Comparison of ENCODE assay signal across 1 cellular context in genomic region chr9:77370064-77370463, GRCh38.
TF ChIP-seq lines count a peak whose summit lies in the region.

No MANE protein-coding gene starts in this region.

TF ChIP-seq in SK-N-SH treated with all-trans-retinoic acid at 6 μM for 48 hours, 23 proteins besides CTCF, POLR2A, EP300 and RAD21 (continued from another document):
- TF ChIP-seq, protein P1, sequence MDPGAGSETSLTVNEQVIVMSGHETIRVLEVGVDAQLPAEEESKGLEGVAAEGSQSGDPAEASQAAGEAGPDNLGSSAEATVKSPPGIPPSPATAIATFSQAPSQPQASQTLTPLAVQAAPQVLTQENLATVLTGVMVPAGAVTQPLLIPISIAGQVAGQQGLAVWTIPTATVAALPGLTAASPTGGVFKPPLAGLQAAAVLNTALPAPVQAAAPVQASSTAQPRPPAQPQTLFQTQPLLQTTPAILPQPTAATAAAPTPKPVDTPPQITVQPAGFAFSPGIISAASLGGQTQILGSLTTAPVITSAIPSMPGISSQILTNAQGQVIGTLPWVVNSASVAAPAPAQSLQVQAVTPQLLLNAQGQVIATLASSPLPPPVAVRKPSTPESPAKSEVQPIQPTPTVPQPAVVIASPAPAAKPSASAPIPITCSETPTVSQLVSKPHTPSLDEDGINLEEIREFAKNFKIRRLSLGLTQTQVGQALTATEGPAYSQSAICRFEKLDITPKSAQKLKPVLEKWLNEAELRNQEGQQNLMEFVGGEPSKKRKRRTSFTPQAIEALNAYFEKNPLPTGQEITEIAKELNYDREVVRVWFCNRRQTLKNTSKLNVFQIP (CRISPR knock-in tag; IDR thresholded peaks at IDR 0.05; ENCODE audit: borderline replicate concordance, low read depth): no peak
- no peak for TF ChIP-seq SNAI2 (CRISPR knock-in tag; IDR thresholded peaks at IDR 0.05)
- TF ChIP-seq ZFP30 (CRISPR knock-in tag; IDR thresholded peaks at IDR 0.05): no peak
- no peak for TF ChIP-seq ARNTL (CRISPR knock-in tag; IDR thresholded peaks at IDR 0.05; ENCODE audit: borderline replicate concordance, low read depth)
- no peak for TF ChIP-seq TOX (CRISPR knock-in tag; IDR thresholded peaks at IDR 0.05; ENCODE audit: borderline replicate concordance)
- TF ChIP-seq TCF4 (CRISPR knock-in tag; IDR thresholded peaks at IDR 0.05; ENCODE audit: borderline replicate concordance): no peak
- no peak for TF ChIP-seq ESRRG (CRISPR knock-in tag; IDR thresholded peaks at IDR 0.05)
- no peak for TF ChIP-seq ZFP3 (CRISPR knock-in tag; IDR thresholded peaks at IDR 0.05)
- TF ChIP-seq ZNF565 (CRISPR knock-in tag; conservative IDR thresholded peaks at IDR 0.05; ENCODE audit: low read depth): no peak
- TF ChIP-seq RARB (CRISPR knock-in tag; IDR thresholded peaks at IDR 0.05): no peak
- TF ChIP-seq TSHZ2 (CRISPR knock-in tag; IDR thresholded peaks at IDR 0.05): no peak
- no peak for TF ChIP-seq GLIS3 (CRISPR knock-in tag; IDR thresholded peaks at IDR 0.05)
- TF ChIP-seq, protein P2, sequence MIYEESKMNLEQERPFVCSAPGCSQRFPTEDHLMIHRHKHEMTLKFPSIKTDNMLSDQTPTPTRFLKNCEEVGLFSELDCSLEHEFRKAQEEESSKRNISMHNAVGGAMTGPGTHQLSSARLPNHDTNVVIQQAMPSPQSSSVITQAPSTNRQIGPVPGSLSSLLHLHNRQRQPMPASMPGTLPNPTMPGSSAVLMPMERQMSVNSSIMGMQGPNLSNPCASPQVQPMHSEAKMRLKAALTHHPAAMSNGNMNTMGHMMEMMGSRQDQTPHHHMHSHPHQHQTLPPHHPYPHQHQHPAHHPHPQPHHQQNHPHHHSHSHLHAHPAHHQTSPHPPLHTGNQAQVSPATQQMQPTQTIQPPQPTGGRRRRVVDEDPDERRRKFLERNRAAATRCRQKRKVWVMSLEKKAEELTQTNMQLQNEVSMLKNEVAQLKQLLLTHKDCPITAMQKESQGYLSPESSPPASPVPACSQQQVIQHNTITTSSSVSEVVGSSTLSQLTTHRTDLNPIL (CRISPR knock-in tag; IDR thresholded peaks at IDR 0.05; ENCODE audit: low read depth): no peak
- no peak for TF ChIP-seq PPARA (CRISPR knock-in tag; IDR thresholded peaks at IDR 0.05; ENCODE audit: borderline replicate concordance)
